ENCODE assay signal across 1 cellular context in genomic region chr7:16845746-16846145, GRCh38.
A peak's percentile ranks its signal among the peaks of the same experiment; 100 is the strongest.
TF ChIP-seq lines count a peak whose summit lies in the region.

No MANE protein-coding gene starts in this region.

TF ChIP-seq in A549, 52 proteins besides CTCF, POLR2A, EP300 and RAD21 (continued from another document):
- TF ChIP-seq USF2 (IDR thresholded peaks at IDR 0.05) (no peak), ZC3H11A (IDR thresholded peaks at IDR 0.05) (peak; percentile 93)
TF ChIP-seq in A549: peak in this region for 1.
